Comparison of ENCODE assay signal across 8 cellular contexts in genomic region chr2:64586883-64587481, GRCh38.
DNase-seq lines count a peak whose midpoint lies in the region; ATAC-seq and TF ChIP-seq lines count a peak whose summit lies in the region.

No MANE protein-coding gene starts in this region.

- no peaks in the 10 kb centered on the region for H3K36me3 ChIP-seq in KMS-11 (ENCODE audit: insufficient read depth)
- peaks cover 56% of the 10 kb centered on the region for H3K36me3 ChIP-seq in neutrophil

- H4K20me1 ChIP-seq in KMS-11 (ENCODE audit: insufficient read depth), result 0 out of 2 replicates have a peak, but pooled peaks cover 4% of the 10 kb centered on the region

- no peak overlapping the region for H3K27ac Mint-ChIP-seq in activated naive CD4-positive, alpha-beta T cell treated with anti-CD3 and anti-CD28 coated beads, Interleukin-2, amount 50 U/mL, for 72 hours

- no peaks in the 10 kb centered on the region for H3K9me3 ChIP-seq in neutrophil

- no peaks in the 10 kb centered on the region for H3K9me3 Mint-ChIP-seq in activated naive CD4-positive, alpha-beta T cell treated with anti-CD3 and anti-CD28 coated beads, Interleukin-2, amount 50 U/mL, for 72 hours

- in situ Hi-C loops in G401 (cut with HindIII; ENCODE audit: low sequenced_read_pairs), result no loop called here

- H3K4me2 ChIP-seq in KMS-11, result peak overlapping the region; percentile 11; the same call in 1 of the 2 replicates

- DNase-seq in G401 (ENCODE audit: low spot score), result peak; percentile 64
- peak; percentile 65 for DNase-seq in SKM-1 treated with dmso at 0.1 percent for 144 hours (lab: John Stamatoyannopoulos, UW; ENCODE audit: unreplicated experiment)
- peak; percentile 77 for DNase-seq in fibroblast of pulmonary artery (ENCODE audit: low read depth)
- DNase-seq in activated naive CD4-positive, alpha-beta T cell treated with anti-CD3 and anti-CD28 coated beads, Interleukin-2, amount 50 U/mL, for 72 hours (ENCODE audit: low spot score in 2 of 2), result no peak
- no peak for DNase-seq in stimulated activated CD4-positive, alpha-beta T cell treated with anti-CD3 and anti-CD28 coated beads, Interleukin-15, amount 100 ng/mL, for 24 hours

- no peaks in the 10 kb centered on the region for H3K79me2 ChIP-seq in KMS-11 (ENCODE audit: insufficient read depth, low read depth)

- peaks cover 4 to 6% of the 10 kb centered on the region in 2 donors for H3K36me3 Mint-ChIP-seq in activated naive CD4-positive, alpha-beta T cell treated with anti-CD3 and anti-CD28 coated beads, Interleukin-2, amount 50 U/mL, for 72 hours

- H3K9ac ChIP-seq in KMS-11, result no peak overlapping the region

- no peak for ATAC-seq in activated naive CD4-positive, alpha-beta T cell treated with anti-CD3 and anti-CD28 coated beads, Interleukin-2, amount 50 U/mL, for 72 hours
- ATAC-seq in GM19395 (IDR thresholded peaks at IDR 0.05; ENCODE audit: unreplicated experiment), result no peak

- no peak overlapping the region for H2AFZ ChIP-seq in KMS-11 (ENCODE audit: low read depth)

- H3K27ac ChIP-seq in KMS-11 (no peak overlapping the region), neutrophil (peak overlapping the region; percentile 64)

- TF ChIP-seq CTCF in KMS-11 (conservative IDR thresholded peaks at IDR 0.05; ENCODE audit: low read depth, low read length) (peak; percentile 82), fibroblast of pulmonary artery (IDR thresholded peaks at IDR 0.05; ENCODE audit: low read length, missing control alignments) (peak; percentile 77), neutrophil (IDR thresholded peaks at IDR 0.05) (peak; percentile 23)

- H3K4me3 ChIP-seq in KMS-11 (IDR thresholded peaks at IDR 0.05; ENCODE audit: insufficient read depth, low read depth, low read length), result no peak overlapping the region
- no peak overlapping the region for H3K4me3 ChIP-seq in fibroblast of pulmonary artery (replicated peaks; ENCODE audit: low read depth, low read length)
- H3K4me3 ChIP-seq in neutrophil (ENCODE audit: low read depth in 1 of 2, low read length in 1 of 2), result no peak overlapping the region

- no peaks in the 10 kb centered on the region for H3K27me3 ChIP-seq in KMS-11 (ENCODE audit: insufficient read depth, low read depth)
- no peaks in the 10 kb centered on the region for H3K27me3 ChIP-seq in neutrophil

- H3K4me1 ChIP-seq in KMS-11 (ENCODE audit: low read depth, poor library complexity, severe bottlenecking) (peaks cover 60% of the 10 kb centered on the region), neutrophil (ENCODE audit: control insufficient read depth in 1 of 2, insufficient read depth in 1 of 2, low read depth in 1 of 2, low read length in 1 of 2) (peaks cover 10 to 14% of the 10 kb centered on the region in 2 experiments)

Comparison
In these comparisons a context has a peak if more than half of its experiments do, and no peak if none do; other contexts are left out.
1. DNase-seq: peak in G401 (single experiment), SKM-1 treated with dmso at 0.1 percent for 144 hours (single experiment) and fibroblast of pulmonary artery (single experiment); none in activated naive CD4-positive, alpha-beta T cell treated with anti-CD3 and anti-CD28 coated beads, Interleukin-2, amount 50 U/mL, for 72 hours (0 of 2) and stimulated activated CD4-positive, alpha-beta T cell treated with anti-CD3 and anti-CD28 coated beads, Interleukin-15, amount 100 ng/mL, for 24 hours (single experiment).
2. CTCF ChIP-seq: peak in every context shown above with its lines; median percentile 82 in KMS-11; 77 in fibroblast of pulmonary artery; 23 in neutrophil.